In the genomic region with DNA sequence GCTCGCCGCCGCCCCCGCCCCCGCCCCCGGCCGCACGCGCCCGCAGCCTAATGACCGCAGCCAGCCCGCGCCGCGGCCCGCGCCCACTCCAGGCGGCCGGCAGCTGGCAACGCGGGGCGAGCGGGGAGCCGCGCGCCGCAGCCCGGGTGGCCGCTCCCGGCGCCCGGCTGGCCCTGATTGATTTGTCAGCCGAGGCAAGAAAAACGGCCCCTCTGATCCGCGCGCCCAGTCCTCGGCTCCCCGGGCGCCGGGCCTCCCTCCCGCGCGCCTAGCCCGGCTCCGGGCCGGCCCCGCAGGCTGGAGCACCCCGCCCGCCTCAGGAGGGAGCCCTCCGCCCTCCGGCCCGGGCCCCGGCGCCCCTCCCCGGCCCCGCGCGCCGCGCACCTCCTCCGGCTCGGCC, we compare ENCODE assay signal across 19 cellular contexts. TPM values are rescaled to one million over a fixed set of nuclear protein-coding genes. Genes with fewer than 3 reads are reported as not detected.
A peak's percentile ranks its signal among the peaks of the same experiment; 100 is the strongest.
DNase-seq lines count a peak whose midpoint lies in the region; ATAC-seq and TF ChIP-seq lines count a peak whose summit lies in the region.
"Had no signal": no experiment of that assay in that cellular context is flagged by ENCODE, and none has a peak within 500 bp of the region (broad histone marks: within the 10 kb centered on the region; RNA-seq: fewer than 3 reads in every experiment).

No MANE protein-coding gene starts in this region.

- peaks cover 89% of the 10 kb centered on the region for H3K27me3 ChIP-seq in skeletal muscle satellite cell (ENCODE audit: control insufficient read depth, insufficient read depth, low read length)

- H3K9ac ChIP-seq in skeletal muscle satellite cell (ENCODE audit: low read depth, low read length), result no peak overlapping the region

- peak; percentile 34 for DNase-seq in NCI-H748 (lab: John Stamatoyannopoulos, UW; ENCODE audit: unreplicated experiment)
- no peak for DNase-seq in NCI-H748 treated with DMSO at 0.1 percent for 48 hours (lab: John Stamatoyannopoulos, UW)
- DNase-seq in central memory CD8-positive, alpha-beta T cell (ENCODE audit: low spot score in 2 of 2), result no peak
- no peak for DNase-seq in stimulated activated naive B cell treated with anti-CD40 and anti-IgM and Interleukin-4, amounts not matched to agents 10 μg/mL and 1 μg/mL and 100 μg/mL, for 72 hours
- no peak for DNase-seq in hippocampal formation (lab: John Stamatoyannopoulos, UW)
- DNase-seq: ACHN; activated B cell treated with CpG ODN at 0.5 μM for 24 hours; activated T-cell treated with anti-CD3 and anti-CD28 coated beads, Interleukin-2, amount 50 U/mL, for 72 hours; anterior cingulate cortex; DMS79 treated with DMSO at 0.1 percent for 48 hours; effector memory CD8-positive, alpha-beta T cell; small intestine had no signal

- H3K36me3 Mint-ChIP-seq in central memory CD8-positive, alpha-beta T cell (ENCODE audit: insufficient read depth), result peaks cover 1% of the 10 kb centered on the region
- H3K36me3 Mint-ChIP-seq in stimulated activated naive B cell treated with anti-CD40 and anti-IgM and Interleukin-4, amounts not matched to agents 10 μg/mL and 1 μg/mL and 100 μg/mL, for 72 hours, result peaks cover 0 to 2% of the 10 kb centered on the region in 2 donors

- H3K4me3 Mint-ChIP-seq in central memory CD8-positive, alpha-beta T cell, result peak overlapping the region; percentile 89
- no peak overlapping the region for H3K4me3 Mint-ChIP-seq in stimulated activated naive B cell treated with anti-CD40 and anti-IgM and Interleukin-4, amounts not matched to agents 10 μg/mL and 1 μg/mL and 100 μg/mL, for 72 hours

- no peak for ATAC-seq in central memory CD8-positive, alpha-beta T cell (replicated peaks; ENCODE audit: extremely low read depth, poor library complexity, severe bottlenecking)
- no peak for ATAC-seq in HG03280 (IDR thresholded peaks at IDR 0.05; ENCODE audit: unreplicated experiment)
- no peak for ATAC-seq in stimulated activated naive B cell treated with anti-CD40 and anti-IgM and Interleukin-4, amounts not matched to agents 10 μg/mL and 1 μg/mL and 100 μg/mL, for 72 hours (replicated peaks)
- ATAC-seq: left lung had no signal

- H3K27ac ChIP-seq in HEK293 (ENCODE audit: extremely low read depth, low read depth, low read length), result peak overlapping the region; percentile 61; the same call in 1 of the 2 replicates
- H3K27ac ChIP-seq: left lung, upper lobe of left lung had no signal

- H3K9me3 ChIP-seq in HEK293 (ENCODE audit: control insufficient read depth, insufficient read depth, low read depth, low read length), result no peaks in the 10 kb centered on the region
- H3K9me3 ChIP-seq in skeletal muscle satellite cell (replicated peaks; ENCODE audit: low read length), result no peaks in the 10 kb centered on the region
- H3K9me3 ChIP-seq: HAP-1, left lung, upper lobe of left lung had no signal

- no peak overlapping the region for H3K27ac Mint-ChIP-seq in central memory CD8-positive, alpha-beta T cell (ENCODE audit: low read depth)
- no peak overlapping the region for H3K27ac Mint-ChIP-seq in stimulated activated naive B cell treated with anti-CD40 and anti-IgM and Interleukin-4, amounts not matched to agents 10 μg/mL and 1 μg/mL and 100 μg/mL, for 72 hours
- H3K27ac Mint-ChIP-seq: activated B cell treated with CpG ODN at 0.5 μM for 24 hours; effector memory CD8-positive, alpha-beta T cell had no signal

- CTCF ChIA-PET in HEK293 (lab: Yijun Ruan, JAX), result no interaction called here

- peak overlapping the region; percentile 42 for H3K4me3 ChIP-seq in HEK293 (ENCODE audit: low read depth, low read length)
- no peak overlapping the region for H3K4me3 ChIP-seq in skeletal muscle satellite cell (ENCODE audit: low read length)
- H3K4me3 ChIP-seq: left lung had no signal

- H3K36me3 ChIP-seq in HEK293 (ENCODE audit: control insufficient read depth in 2 of 2, insufficient read depth in 1 of 2, low read length in 2 of 2) (no peaks in the 10 kb centered on the region), skeletal muscle satellite cell (ENCODE audit: insufficient read depth, low read length) (no peaks in the 10 kb centered on the region)
- H3K36me3 ChIP-seq: HAP-1, left lung, upper lobe of left lung had no signal

- H3K9me3 Mint-ChIP-seq in central memory CD8-positive, alpha-beta T cell, result no peaks in the 10 kb centered on the region
- peaks cover 3% of the 10 kb centered on the region in 2 donors for H3K9me3 Mint-ChIP-seq in stimulated activated naive B cell treated with anti-CD40 and anti-IgM and Interleukin-4, amounts not matched to agents 10 μg/mL and 1 μg/mL and 100 μg/mL, for 72 hours
- H3K9me3 Mint-ChIP-seq: activated B cell treated with CpG ODN at 0.5 μM for 24 hours; activated T-cell treated with anti-CD3 and anti-CD28 coated beads, Interleukin-2, amount 50 U/mL, for 72 hours; effector memory CD8-positive, alpha-beta T cell; neural crest cell had no signal

- peaks cover 26% of the 10 kb centered on the region for H3K4me1 ChIP-seq in HEK293 (ENCODE audit: control insufficient read depth, insufficient read depth, low read length)
- H3K4me1 ChIP-seq in skeletal muscle satellite cell (ENCODE audit: control insufficient read depth, insufficient read depth, low read length), result no peaks in the 10 kb centered on the region

- no peak for TF ChIP-seq CTCF in HEK293 (tag by site-specific recombination; IDR thresholded peaks at IDR 0.05)

- peaks cover 33% of the 10 kb centered on the region for H3K4me1 Mint-ChIP-seq in central memory CD8-positive, alpha-beta T cell
- peaks cover 28 to 46% of the 10 kb centered on the region in 2 donors for H3K4me1 Mint-ChIP-seq in stimulated activated naive B cell treated with anti-CD40 and anti-IgM and Interleukin-4, amounts not matched to agents 10 μg/mL and 1 μg/mL and 100 μg/mL, for 72 hours

- peak overlapping the region; percentile 61 for H3K4me2 ChIP-seq in skeletal muscle satellite cell (ENCODE audit: low read length)

- peaks cover 98% of the 10 kb centered on the region for H3K27me3 Mint-ChIP-seq in central memory CD8-positive, alpha-beta T cell
- peaks cover 58 to 72% of the 10 kb centered on the region in 2 donors for H3K27me3 Mint-ChIP-seq in stimulated activated naive B cell treated with anti-CD40 and anti-IgM and Interleukin-4, amounts not matched to agents 10 μg/mL and 1 μg/mL and 100 μg/mL, for 72 hours

- POLR2A ChIA-PET in HEK293 (lab: Yijun Ruan, JAX), result no interaction called here

TF ChIP-seq in HEK293, 187 proteins besides CTCF, POLR2A, EP300 and RAD21:
- TF ChIP-seq OSR2 (tag by site-specific recombination; IDR thresholded peaks at IDR 0.05) (no peak), EGR2 (tag by site-specific recombination; IDR thresholded peaks at IDR 0.05; ENCODE audit: low read depth) (no peak), SCRT2 (tag by site-specific recombination; IDR thresholded peaks at IDR 0.05) (no peak), ZNF16 (tag by site-specific recombination; IDR thresholded peaks at IDR 0.05; ENCODE audit: low read depth) (no peak), GLI4 (tag by site-specific recombination; IDR thresholded peaks at IDR 0.05) (no peak), ZNF211 (tag by site-specific recombination; IDR thresholded peaks at IDR 0.05; ENCODE audit: low read depth) (no peak), ZNF530 (tag by site-specific recombination; IDR thresholded peaks at IDR 0.05; ENCODE audit: low read depth) (no peak), ZNF792 (tag by site-specific recombination; IDR thresholded peaks at IDR 0.05) (no peak), SCRT1 (tag by site-specific recombination; IDR thresholded peaks at IDR 0.05; ENCODE audit: borderline replicate concordance) (no peak)
- TF ChIP-seq, protein P1, sequence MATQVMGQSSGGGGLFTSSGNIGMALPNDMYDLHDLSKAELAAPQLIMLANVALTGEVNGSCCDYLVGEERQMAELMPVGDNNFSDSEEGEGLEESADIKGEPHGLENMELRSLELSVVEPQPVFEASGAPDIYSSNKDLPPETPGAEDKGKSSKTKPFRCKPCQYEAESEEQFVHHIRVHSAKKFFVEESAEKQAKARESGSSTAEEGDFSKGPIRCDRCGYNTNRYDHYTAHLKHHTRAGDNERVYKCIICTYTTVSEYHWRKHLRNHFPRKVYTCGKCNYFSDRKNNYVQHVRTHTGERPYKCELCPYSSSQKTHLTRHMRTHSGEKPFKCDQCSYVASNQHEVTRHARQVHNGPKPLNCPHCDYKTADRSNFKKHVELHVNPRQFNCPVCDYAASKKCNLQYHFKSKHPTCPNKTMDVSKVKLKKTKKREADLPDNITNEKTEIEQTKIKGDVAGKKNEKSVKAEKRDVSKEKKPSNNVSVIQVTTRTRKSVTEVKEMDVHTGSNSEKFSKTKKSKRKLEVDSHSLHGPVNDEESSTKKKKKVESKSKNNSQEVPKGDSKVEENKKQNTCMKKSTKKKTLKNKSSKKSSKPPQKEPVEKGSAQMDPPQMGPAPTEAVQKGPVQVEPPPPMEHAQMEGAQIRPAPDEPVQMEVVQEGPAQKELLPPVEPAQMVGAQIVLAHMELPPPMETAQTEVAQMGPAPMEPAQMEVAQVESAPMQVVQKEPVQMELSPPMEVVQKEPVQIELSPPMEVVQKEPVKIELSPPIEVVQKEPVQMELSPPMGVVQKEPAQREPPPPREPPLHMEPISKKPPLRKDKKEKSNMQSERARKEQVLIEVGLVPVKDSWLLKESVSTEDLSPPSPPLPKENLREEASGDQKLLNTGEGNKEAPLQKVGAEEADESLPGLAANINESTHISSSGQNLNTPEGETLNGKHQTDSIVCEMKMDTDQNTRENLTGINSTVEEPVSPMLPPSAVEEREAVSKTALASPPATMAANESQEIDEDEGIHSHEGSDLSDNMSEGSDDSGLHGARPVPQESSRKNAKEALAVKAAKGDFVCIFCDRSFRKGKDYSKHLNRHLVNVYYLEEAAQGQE (tag by site-specific recombination; IDR thresholded peaks at IDR 0.05), result no peak

RNA-seq across cellular contexts. Expression of a gene that starts 11.9 kb away (rescaled TPM):
- not detected in 2 replicates for total RNA-seq in skeletal muscle satellite cell (2012; rRNA removed)
- total RNA-seq: activated B cell treated with CpG ODN at 0.5 μM for 24 hours; activated T-cell treated with anti-CD3 and anti-CD28 coated beads, Interleukin-2, amount 50 U/mL, for 72 hours; left lung; upper lobe of left lung had no signal
